In the genomic region with DNA sequence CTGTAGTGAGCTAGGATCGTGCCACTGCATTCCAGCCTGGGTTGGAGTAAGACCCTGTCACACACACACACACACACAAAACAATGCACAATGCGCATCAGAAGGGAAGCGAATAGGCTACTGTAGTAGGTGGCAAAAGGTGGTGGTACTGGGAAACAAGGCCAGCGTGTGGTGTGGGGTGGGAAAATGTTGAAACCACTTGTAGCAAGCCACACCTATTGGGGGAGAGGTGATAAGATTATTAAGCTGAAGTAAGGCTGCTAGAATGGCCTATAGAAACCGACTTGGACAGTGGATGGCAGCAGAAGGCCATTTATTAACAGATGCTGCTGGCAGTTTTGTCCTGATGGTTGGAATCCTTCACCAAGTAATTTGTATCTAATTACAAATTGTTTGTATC, we compare ENCODE assay signal across 8 cellular contexts. TPM values are rescaled to one million over a fixed set of nuclear protein-coding genes. Genes with fewer than 3 reads are reported as not detected.
DNase-seq lines count a peak whose midpoint lies in the region; ATAC-seq and TF ChIP-seq lines count a peak whose summit lies in the region.

No MANE protein-coding gene starts in this region.

- TF ChIP-seq CTCF in OCI-LY7 (conservative IDR thresholded peaks at IDR 0.05; ENCODE audit: low read length), result peak; percentile 62

- H4K20me1 ChIP-seq in OCI-LY7 (ENCODE audit: insufficient read depth, low read length), result no peaks in the 10 kb centered on the region

- peak; percentile 20 for DNase-seq in NCI-H748 (lab: John Stamatoyannopoulos, UW; ENCODE audit: unreplicated experiment)
- no peak for DNase-seq in NCI-H748 treated with DMSO at 0.1 percent for 48 hours (lab: John Stamatoyannopoulos, UW)
- DNase-seq in OCI-LY7 (ENCODE audit: low spot score), result peak; percentile 53
- peak; percentile 44 to 51 (median 49) for DNase-seq in effector memory CD8-positive, alpha-beta T cell
- DNase-seq in skeletal muscle cell (ENCODE audit: low read depth), result no peak
- no peak for DNase-seq in NCI-H1417 treated with DMSO at 0.1 percent for 48 hours (lab: John Stamatoyannopoulos, UW)
- DNase-seq in SW 1271 (lab: John Stamatoyannopoulos, UW), result no peak
- DNase-seq in stimulated activated CD4-positive, alpha-beta T cell treated with anti-CD3 and anti-CD28 coated beads, Interleukin-2, amount 100 ng/mL, for 48 hours, result no peak

- POLR2A ChIA-PET in OCI-LY7 (lab: Charles Lee), result no interaction called here

- H3K4me3 Mint-ChIP-seq in effector memory CD8-positive, alpha-beta T cell, result peak overlapping the region; percentile 80 to 87

- no peak overlapping the region for H2AFZ ChIP-seq in OCI-LY7 (ENCODE audit: low read length)

- H3K79me2 ChIP-seq in OCI-LY7 (ENCODE audit: insufficient read depth, low read depth, low read length), result peaks cover 51% of the 10 kb centered on the region

- H3K4me2 ChIP-seq in OCI-LY7 (ENCODE audit: low read length), result peak overlapping the region; percentile 98

- H3K9me3 ChIP-seq in OCI-LY7 (ENCODE audit: low read length), result no peaks in the 10 kb centered on the region

- H3K9me2 ChIP-seq in OCI-LY7 (ENCODE audit: insufficient read depth, low read length), result no peaks in the 10 kb centered on the region

- ATAC-seq in effector memory CD8-positive, alpha-beta T cell (replicated peaks), result peak; percentile 46

- H3K36me3 ChIP-seq in OCI-LY7 (ENCODE audit: insufficient read depth, low read length), result peaks cover 83% of the 10 kb centered on the region

- no TSS peak for BruUV-seq in OCI-LY7 (replicated peaks; lab: Mats Ljungman, UMichigan)

- peaks cover 45% of the 10 kb centered on the region for H3K4me1 ChIP-seq in OCI-LY7 (ENCODE audit: insufficient read depth, low read length, poor library complexity, severe bottlenecking)

- intact Hi-C loops in OCI-LY7 (cut with micrococcal nuclease; ENCODE audit: unreplicated experiment), result no loop called here

- no peaks in the 10 kb centered on the region for H3K9me3 Mint-ChIP-seq in effector memory CD8-positive, alpha-beta T cell

- H3K4me3 ChIP-seq in OCI-LY7 (ENCODE audit: low read depth, low read length, poor library complexity, severe bottlenecking) (peak overlapping the region; percentile 82), skeletal muscle cell (ENCODE audit: low read depth, low read length) (peak overlapping the region; percentile 84)

- H3K4me1 Mint-ChIP-seq in effector memory CD8-positive, alpha-beta T cell (ENCODE audit: low read depth in 2 of 2), result peaks cover 30 to 39% of the 10 kb centered on the region in 2 donors

- CTCF ChIA-PET in OCI-LY7 (lab: Charles Lee; ENCODE audit: unreplicated experiment), result no interaction called here

- peak overlapping the region; percentile 91 to 94 for H3K27ac Mint-ChIP-seq in effector memory CD8-positive, alpha-beta T cell

- H3K36me3 Mint-ChIP-seq in effector memory CD8-positive, alpha-beta T cell (ENCODE audit: insufficient read depth), result peaks cover 88% of the 10 kb centered on the region

- H3K27ac ChIP-seq in OCI-LY7 (ENCODE audit: low read depth, low read length, poor library complexity, severe bottlenecking), result no peak overlapping the region

- H3K27me3 Mint-ChIP-seq in effector memory CD8-positive, alpha-beta T cell, result no peaks in the 10 kb centered on the region

RNA-seq across cellular contexts. Expression of a gene that starts 7.2 kb away (rescaled TPM):
- total RNA-seq in OCI-LY7 (2014; rRNA removed; shearing (Covaris generic)), result 55.6 and 64.8 TPM in 2 replicates
- 33.6 and 36.6 TPM in 2 replicates for total RNA-seq in OCI-LY7 (2022)

RNA-seq across cellular contexts. Expression of a gene that starts 10.8 kb away (rescaled TPM):
- 22.0 and 22.6 TPM in 2 replicates for total RNA-seq in OCI-LY7 (2014; rRNA removed; shearing (Covaris generic))
- total RNA-seq in OCI-LY7 (2022), result 52.6 and 59.5 TPM in 2 replicates

RNA-seq across cellular contexts. Expression of a gene that starts 30.5 kb away (rescaled TPM):
- 51.9 and 53.6 TPM in 2 replicates for total RNA-seq in OCI-LY7 (2014; rRNA removed; shearing (Covaris generic))
- 82.0 and 87.1 TPM in 2 replicates for total RNA-seq in OCI-LY7 (2022)

RNA-seq across cellular contexts. Expression of a gene that starts 36.8 kb away (rescaled TPM):
- total RNA-seq in OCI-LY7 (2014; rRNA removed; shearing (Covaris generic)), result 27.7 and 45.2 TPM in 2 replicates
- total RNA-seq in OCI-LY7 (2022), result 52.8 and 59.7 TPM in 2 replicates

Comparison
In these comparisons a context has a peak if more than half of its experiments do, and no peak if none do; other contexts are left out.
1. DNase-seq: peak in NCI-H748 (single experiment), OCI-LY7 (single experiment) and effector memory CD8-positive, alpha-beta T cell (3 of 3); none in NCI-H748 treated with DMSO at 0.1 percent for 48 hours (single experiment), skeletal muscle cell (single experiment), NCI-H1417 treated with DMSO at 0.1 percent for 48 hours (single experiment), SW 1271 (0 of 2) and stimulated activated CD4-positive, alpha-beta T cell treated with anti-CD3 and anti-CD28 coated beads, Interleukin-2, amount 100 ng/mL, for 48 hours (0 of 2).